1 cellular context compared by ENCODE assay signal in the genomic region with DNA sequence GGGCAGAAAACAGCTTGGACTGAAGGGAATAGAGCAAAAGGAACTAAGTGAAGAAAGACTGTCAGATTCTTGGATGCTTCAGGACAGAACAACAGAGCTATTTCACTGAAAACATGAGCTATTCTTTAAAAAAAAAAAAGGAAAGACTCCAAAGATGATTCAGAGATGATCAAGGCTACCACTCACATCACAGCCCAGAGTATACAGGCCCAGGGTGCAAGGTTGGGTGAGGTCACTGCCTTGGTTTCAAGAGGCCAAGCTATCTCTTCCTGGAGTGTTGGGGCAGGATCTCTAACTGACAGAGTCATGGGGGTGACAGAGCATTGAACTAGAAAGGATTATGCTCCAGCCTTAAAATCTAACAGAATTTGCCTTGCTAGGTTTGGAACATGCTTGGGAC.
TF ChIP-seq lines count a peak whose summit lies in the region.

No MANE protein-coding gene starts in this region.

TF ChIP-seq in GM23338, 12 proteins besides CTCF, POLR2A, EP300 and RAD21 (continued from another document):
- TF ChIP-seq, protein P1, sequence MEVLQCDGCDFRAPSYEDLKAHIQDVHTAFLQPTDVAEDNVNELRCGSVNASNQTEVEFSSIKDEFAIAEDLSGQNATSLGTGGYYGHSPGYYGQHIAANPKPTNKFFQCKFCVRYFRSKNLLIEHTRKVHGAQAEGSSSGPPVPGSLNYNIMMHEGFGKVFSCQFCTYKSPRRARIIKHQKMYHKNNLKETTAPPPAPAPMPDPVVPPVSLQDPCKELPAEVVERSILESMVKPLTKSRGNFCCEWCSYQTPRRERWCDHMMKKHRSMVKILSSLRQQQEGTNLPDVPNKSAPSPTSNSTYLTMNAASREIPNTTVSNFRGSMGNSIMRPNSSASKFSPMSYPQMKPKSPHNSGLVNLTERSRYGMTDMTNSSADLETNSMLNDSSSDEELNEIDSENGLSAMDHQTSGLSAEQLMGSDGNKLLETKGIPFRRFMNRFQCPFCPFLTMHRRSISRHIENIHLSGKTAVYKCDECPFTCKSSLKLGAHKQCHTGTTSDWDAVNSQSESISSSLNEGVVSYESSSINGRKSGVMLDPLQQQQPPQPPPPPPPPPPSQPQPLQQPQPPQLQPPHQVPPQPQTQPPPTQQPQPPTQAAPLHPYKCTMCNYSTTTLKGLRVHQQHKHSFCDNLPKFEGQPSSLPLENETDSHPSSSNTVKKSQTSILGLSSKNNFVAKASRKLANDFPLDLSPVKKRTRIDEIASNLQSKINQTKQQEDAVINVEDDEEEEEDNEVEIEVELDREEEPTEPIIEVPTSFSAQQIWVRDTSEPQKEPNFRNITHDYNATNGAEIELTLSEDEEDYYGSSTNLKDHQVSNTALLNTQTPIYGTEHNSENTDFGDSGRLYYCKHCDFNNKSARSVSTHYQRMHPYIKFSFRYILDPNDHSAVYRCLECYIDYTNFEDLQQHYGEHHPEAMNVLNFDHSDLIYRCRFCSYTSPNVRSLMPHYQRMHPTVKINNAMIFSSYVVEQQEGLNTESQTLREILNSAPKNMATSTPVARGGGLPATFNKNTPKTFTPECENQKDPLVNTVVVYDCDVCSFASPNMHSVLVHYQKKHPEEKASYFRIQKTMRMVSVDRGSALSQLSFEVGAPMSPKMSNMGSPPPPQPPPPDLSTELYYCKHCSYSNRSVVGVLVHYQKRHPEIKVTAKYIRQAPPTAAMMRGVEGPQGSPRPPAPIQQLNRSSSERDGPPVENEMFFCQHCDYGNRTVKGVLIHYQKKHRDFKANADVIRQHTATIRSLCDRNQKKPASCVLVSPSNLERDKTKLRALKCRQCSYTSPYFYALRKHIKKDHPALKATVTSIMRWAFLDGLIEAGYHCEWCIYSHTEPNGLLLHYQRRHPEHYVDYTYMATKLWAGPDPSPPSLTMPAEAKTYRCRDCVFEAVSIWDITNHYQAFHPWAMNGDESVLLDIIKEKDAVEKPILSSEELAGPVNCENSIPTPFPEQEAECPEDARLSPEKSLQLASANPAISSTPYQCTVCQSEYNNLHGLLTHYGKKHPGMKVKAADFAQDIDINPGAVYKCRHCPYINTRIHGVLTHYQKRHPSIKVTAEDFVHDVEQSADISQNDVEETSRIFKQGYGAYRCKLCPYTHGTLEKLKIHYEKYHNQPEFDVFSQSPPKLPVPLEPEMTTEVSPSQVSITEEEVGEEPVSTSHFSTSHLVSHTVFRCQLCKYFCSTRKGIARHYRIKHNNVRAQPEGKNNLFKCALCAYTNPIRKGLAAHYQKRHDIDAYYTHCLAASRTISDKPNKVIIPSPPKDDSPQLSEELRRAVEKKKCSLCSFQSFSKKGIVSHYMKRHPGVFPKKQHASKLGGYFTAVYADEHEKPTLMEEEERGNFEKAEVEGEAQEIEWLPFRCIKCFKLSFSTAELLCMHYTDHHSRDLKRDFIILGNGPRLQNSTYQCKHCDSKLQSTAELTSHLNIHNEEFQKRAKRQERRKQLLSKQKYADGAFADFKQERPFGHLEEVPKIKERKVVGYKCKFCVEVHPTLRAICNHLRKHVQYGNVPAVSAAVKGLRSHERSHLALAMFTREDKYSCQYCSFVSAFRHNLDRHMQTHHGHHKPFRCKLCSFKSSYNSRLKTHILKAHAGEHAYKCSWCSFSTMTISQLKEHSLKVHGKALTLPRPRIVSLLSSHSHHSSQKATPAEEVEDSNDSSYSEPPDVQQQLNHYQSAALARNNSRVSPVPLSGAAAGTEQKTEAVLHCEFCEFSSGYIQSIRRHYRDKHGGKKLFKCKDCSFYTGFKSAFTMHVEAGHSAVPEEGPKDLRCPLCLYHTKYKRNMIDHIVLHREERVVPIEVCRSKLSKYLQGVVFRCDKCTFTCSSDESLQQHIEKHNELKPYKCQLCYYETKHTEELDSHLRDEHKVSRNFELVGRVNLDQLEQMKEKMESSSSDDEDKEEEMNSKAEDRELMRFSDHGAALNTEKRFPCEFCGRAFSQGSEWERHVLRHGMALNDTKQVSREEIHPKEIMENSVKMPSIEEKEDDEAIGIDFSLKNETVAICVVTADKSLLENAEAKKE (CRISPR knock-in tag; IDR thresholded peaks at IDR 0.05) = no peak
- TF ChIP-seq JUNB (IDR thresholded peaks at IDR 0.05; ENCODE audit: unreplicated experiment) = no peak
- TF ChIP-seq ZNF114 (CRISPR knock-in tag; IDR thresholded peaks at IDR 0.05) = no peak
- TF ChIP-seq CREB1 (CRISPR knock-in tag; IDR thresholded peaks at IDR 0.05; ENCODE audit: low read depth) = no peak
- no peak for TF ChIP-seq STAT1 (IDR thresholded peaks at IDR 0.05; ENCODE audit: unreplicated experiment)
- no peak for TF ChIP-seq POLR2AphosphoS5 (IDR thresholded peaks at IDR 0.05; ENCODE audit: low read depth)
- TF ChIP-seq, protein P2, sequence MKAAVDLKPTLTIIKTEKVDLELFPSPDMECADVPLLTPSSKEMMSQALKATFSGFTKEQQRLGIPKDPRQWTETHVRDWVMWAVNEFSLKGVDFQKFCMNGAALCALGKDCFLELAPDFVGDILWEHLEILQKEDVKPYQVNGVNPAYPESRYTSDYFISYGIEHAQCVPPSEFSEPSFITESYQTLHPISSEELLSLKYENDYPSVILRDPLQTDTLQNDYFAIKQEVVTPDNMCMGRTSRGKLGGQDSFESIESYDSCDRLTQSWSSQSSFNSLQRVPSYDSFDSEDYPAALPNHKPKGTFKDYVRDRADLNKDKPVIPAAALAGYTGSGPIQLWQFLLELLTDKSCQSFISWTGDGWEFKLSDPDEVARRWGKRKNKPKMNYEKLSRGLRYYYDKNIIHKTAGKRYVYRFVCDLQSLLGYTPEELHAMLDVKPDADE (IDR thresholded peaks at IDR 0.05) = no peak
- no peak for TF ChIP-seq NANOG (IDR thresholded peaks at IDR 0.05; ENCODE audit: borderline replicate concordance)
- TF ChIP-seq, protein P3, sequence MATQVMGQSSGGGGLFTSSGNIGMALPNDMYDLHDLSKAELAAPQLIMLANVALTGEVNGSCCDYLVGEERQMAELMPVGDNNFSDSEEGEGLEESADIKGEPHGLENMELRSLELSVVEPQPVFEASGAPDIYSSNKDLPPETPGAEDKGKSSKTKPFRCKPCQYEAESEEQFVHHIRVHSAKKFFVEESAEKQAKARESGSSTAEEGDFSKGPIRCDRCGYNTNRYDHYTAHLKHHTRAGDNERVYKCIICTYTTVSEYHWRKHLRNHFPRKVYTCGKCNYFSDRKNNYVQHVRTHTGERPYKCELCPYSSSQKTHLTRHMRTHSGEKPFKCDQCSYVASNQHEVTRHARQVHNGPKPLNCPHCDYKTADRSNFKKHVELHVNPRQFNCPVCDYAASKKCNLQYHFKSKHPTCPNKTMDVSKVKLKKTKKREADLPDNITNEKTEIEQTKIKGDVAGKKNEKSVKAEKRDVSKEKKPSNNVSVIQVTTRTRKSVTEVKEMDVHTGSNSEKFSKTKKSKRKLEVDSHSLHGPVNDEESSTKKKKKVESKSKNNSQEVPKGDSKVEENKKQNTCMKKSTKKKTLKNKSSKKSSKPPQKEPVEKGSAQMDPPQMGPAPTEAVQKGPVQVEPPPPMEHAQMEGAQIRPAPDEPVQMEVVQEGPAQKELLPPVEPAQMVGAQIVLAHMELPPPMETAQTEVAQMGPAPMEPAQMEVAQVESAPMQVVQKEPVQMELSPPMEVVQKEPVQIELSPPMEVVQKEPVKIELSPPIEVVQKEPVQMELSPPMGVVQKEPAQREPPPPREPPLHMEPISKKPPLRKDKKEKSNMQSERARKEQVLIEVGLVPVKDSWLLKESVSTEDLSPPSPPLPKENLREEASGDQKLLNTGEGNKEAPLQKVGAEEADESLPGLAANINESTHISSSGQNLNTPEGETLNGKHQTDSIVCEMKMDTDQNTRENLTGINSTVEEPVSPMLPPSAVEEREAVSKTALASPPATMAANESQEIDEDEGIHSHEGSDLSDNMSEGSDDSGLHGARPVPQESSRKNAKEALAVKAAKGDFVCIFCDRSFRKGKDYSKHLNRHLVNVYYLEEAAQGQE (IDR thresholded peaks at IDR 0.05; ENCODE audit: unreplicated experiment) = no peak
- TF ChIP-seq EZH2phosphoT487 (IDR thresholded peaks at IDR 0.05; ENCODE audit: unreplicated experiment) = no peak
